Comparison of ENCODE assay signal across 1 cellular context in genomic region chr20:12976720-12977633, GRCh38.
TF ChIP-seq lines count a peak whose summit lies in the region.

No MANE protein-coding gene starts in this region.

TF ChIP-seq in GM23338, 12 proteins besides CTCF, POLR2A, EP300 and RAD21 (continued from another document):
- TF ChIP-seq ETS1 (IDR thresholded peaks at IDR 0.05), result no peak
- TF ChIP-seq REST (IDR thresholded peaks at IDR 0.05; ENCODE audit: unreplicated experiment), result no peak
